In the genomic region with DNA sequence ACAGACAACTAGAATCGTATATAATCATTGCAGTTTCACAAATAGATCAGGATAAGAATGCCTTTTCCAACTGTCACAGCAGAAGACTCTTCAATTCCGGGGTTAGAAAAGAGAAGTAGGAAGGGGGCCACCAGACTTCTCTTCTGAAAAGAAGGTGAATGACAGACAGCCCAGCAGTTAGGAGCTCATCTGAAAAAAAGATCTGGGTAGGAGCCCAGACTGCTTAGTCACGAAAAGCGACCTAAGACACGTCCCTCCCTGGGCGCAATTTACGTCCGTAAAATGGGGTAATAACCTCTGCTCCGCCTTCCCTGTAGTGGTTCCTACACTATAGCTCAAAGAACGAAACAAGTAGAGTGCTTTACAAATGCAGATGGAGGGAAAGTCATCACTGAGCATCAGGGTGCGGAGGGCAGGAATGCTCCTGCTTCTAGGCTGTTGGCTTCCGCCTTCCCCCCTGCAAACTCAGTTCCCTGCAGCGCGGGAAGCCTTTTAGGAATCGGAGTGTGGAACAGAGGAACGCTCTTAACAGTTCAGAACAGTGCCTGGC, we compare ENCODE assay signal across 8 cellular contexts. TPM values are rescaled to one million over a fixed set of nuclear protein-coding genes. Genes with fewer than 3 reads are reported as not detected.
A peak's percentile ranks its signal among the peaks of the same experiment; 100 is the strongest.
DNase-seq lines count a peak whose midpoint lies in the region; ATAC-seq and TF ChIP-seq lines count a peak whose summit lies in the region.

No MANE protein-coding gene starts in this region.

- TF ChIP-seq EP300 in neural cell (conservative IDR thresholded peaks at IDR 0.05; ENCODE audit: poor library complexity, severe bottlenecking) (no peak), transverse colon (IDR thresholded peaks at IDR 0.05; ENCODE audit: low read depth) (no peak)

- TF ChIP-seq RAD21 in neural cell (conservative IDR thresholded peaks at IDR 0.05), result no peak

- DNase-seq in AG08396 (ENCODE audit: low spot score) (peak; percentile 69), NCI-H345 (lab: John Stamatoyannopoulos, UW) (peak; percentile 63), erythroblast (lab: John Stamatoyannopoulos, UW) (peak; percentile 93), transverse colon (peak; percentile 42)
- peak; percentile 90 for DNase-seq in activated CD4-positive, alpha-beta T cell treated with anti-CD3 and anti-CD28 coated beads, Interleukin-2, amount 10 ng/mL, durations not matched to agents 24 days and 14 days

- H3K27ac ChIP-seq in neural cell (ENCODE audit: low read length) (no peak overlapping the region), transverse colon (peak overlapping the region; percentile 91 to 97 (median 92))

- peaks cover 43% of the 10 kb centered on the region for H3K4me1 Mint-ChIP-seq in activated CD4-positive, alpha-beta T cell treated with anti-CD3 and anti-CD28 coated beads, Interleukin-2, amount 10 ng/mL, durations not matched to agents 24 days and 14 days

- peak; percentile 30 for ATAC-seq in GM18520 (IDR thresholded peaks at IDR 0.05; ENCODE audit: unreplicated experiment)
- peak; percentile 30 for ATAC-seq in HG03045 (IDR thresholded peaks at IDR 0.05; ENCODE audit: unreplicated experiment)

- H4K20me1 ChIP-seq in neural cell (ENCODE audit: insufficient read depth), result no peaks in the 10 kb centered on the region

- TF ChIP-seq CTCF in neural cell (IDR thresholded peaks at IDR 0.05; ENCODE audit: poor library complexity, severe bottlenecking) (no peak), transverse colon (IDR thresholded peaks at IDR 0.05) (no peak)

- H3K36me3 Mint-ChIP-seq in activated CD4-positive, alpha-beta T cell treated with anti-CD3 and anti-CD28 coated beads, Interleukin-2, amount 10 ng/mL, durations not matched to agents 24 days and 14 days (ENCODE audit: low read depth), result peaks cover 53% of the 10 kb centered on the region

- WGBS in transverse colon (ENCODE audit: low coverage in 1 of 2), 2 donors, result 0 to 1% methylated on average over 9 to 16 of the region's 16 CpGs

- no peaks in the 10 kb centered on the region for H3K9me2 ChIP-seq in neural cell (ENCODE audit: insufficient read depth, low read length)

- no peaks in the 10 kb centered on the region for H3F3A ChIP-seq in neural cell (ENCODE audit: insufficient read depth, low read length, poor library complexity, severe bottlenecking)

- H3K4me2 ChIP-seq in neural cell (ENCODE audit: low read length), result peak overlapping the region; percentile 42

- no peak for TF ChIP-seq POLR2A in erythroblast (IDR thresholded peaks at IDR 0.05; ENCODE audit: low read length)
- no peak for TF ChIP-seq POLR2A in transverse colon (IDR thresholded peaks at IDR 0.05)

- in situ Hi-C loops in transverse colon (cut with MboI; ENCODE audit: low pct_ligation_motif_present in 1 of 4, low pct_unique_long_range_greater_than_20kb in 1 of 4, low sequenced_read_pairs in 3 of 4), result loop anchor here in 2 of 4 donors (25.0 kb wide), 1 partner anchor 284 kb away; the partner anchor contains the start of gene COA7 (in 2 of the 2)

- H3K4me1 ChIP-seq in transverse colon, result peaks cover 14 to 27% (median 19%) of the 10 kb centered on the region in 4 donors

- H3K9me3 Mint-ChIP-seq in activated CD4-positive, alpha-beta T cell treated with anti-CD3 and anti-CD28 coated beads, Interleukin-2, amount 10 ng/mL, durations not matched to agents 24 days and 14 days, result no peaks in the 10 kb centered on the region

- H3K4me3 Mint-ChIP-seq in activated CD4-positive, alpha-beta T cell treated with anti-CD3 and anti-CD28 coated beads, Interleukin-2, amount 10 ng/mL, durations not matched to agents 24 days and 14 days, result peak overlapping the region; percentile 99

- intact Hi-C loops in activated CD4-positive, alpha-beta T cell treated with anti-CD3 and anti-CD28 coated beads, Interleukin-2, amount 10 ng/mL, durations not matched to agents 24 days and 14 days (cut with micrococcal nuclease), result loop anchor here (1.0 to 5.0 kb wide), 8 partner anchors 21 to 1434 kb away; partner anchors contain the start of genes BTF3L4, CC2D1B, LRP8 and NDC1
- intact Hi-C loops in transverse colon (cut with DNase I; ENCODE audit: low total_unique reads), result no loop called here

- H3K27ac Mint-ChIP-seq in activated CD4-positive, alpha-beta T cell treated with anti-CD3 and anti-CD28 coated beads, Interleukin-2, amount 10 ng/mL, durations not matched to agents 24 days and 14 days, result peak overlapping the region; percentile 100

- peaks cover 32% of the 10 kb centered on the region for H3K79me2 ChIP-seq in neural cell (replicated peaks; ENCODE audit: insufficient read depth, low read length)

- no peaks in the 10 kb centered on the region for H3K27me3 Mint-ChIP-seq in activated CD4-positive, alpha-beta T cell treated with anti-CD3 and anti-CD28 coated beads, Interleukin-2, amount 10 ng/mL, durations not matched to agents 24 days and 14 days

- H2AFZ ChIP-seq in neural cell (ENCODE audit: low read depth, low read length), result peak overlapping the region; percentile 58

- H3K4me3 ChIP-seq in neural cell (ENCODE audit: low read length), result peak overlapping the region; percentile 73
- peak overlapping the region; percentile 20 to 81 (median 66) for H3K4me3 ChIP-seq in transverse colon

- H3K36me3 ChIP-seq in neural cell (ENCODE audit: insufficient read depth, low read length), result no peaks in the 10 kb centered on the region
- peaks cover 0 to 9% (median 1%) of the 10 kb centered on the region in 4 donors for H3K36me3 ChIP-seq in transverse colon

- H3K9me3 ChIP-seq in neural cell (ENCODE audit: low read length) (no peaks in the 10 kb centered on the region), transverse colon (no peaks in the 10 kb centered on the region)

- H3K9ac ChIP-seq in neural cell (ENCODE audit: low read length), result peak overlapping the region; percentile 19

- H3K27me3 ChIP-seq in neural cell (ENCODE audit: insufficient read depth, low read depth, low read length) (no peaks in the 10 kb centered on the region), transverse colon (no peaks in the 10 kb centered on the region)

TF ChIP-seq in neural cell, 6 proteins besides CTCF, POLR2A, EP300 and RAD21:
- TF ChIP-seq SMC3 (conservative IDR thresholded peaks at IDR 0.05; ENCODE audit: poor library complexity) (no peak), POLR2AphosphoS5 (IDR thresholded peaks at IDR 0.05) (no peak), TAF1 (IDR thresholded peaks at IDR 0.05; ENCODE audit: low read depth) (no peak), MXI1 (conservative IDR thresholded peaks at IDR 0.05; ENCODE audit: poor library complexity, severe bottlenecking) (no peak), EZH2 (IDR thresholded peaks at IDR 0.05; ENCODE audit: borderline replicate concordance, insufficient read depth, low read length, poor library complexity, severe bottlenecking) (no peak)
- TF ChIP-seq, protein P1, sequence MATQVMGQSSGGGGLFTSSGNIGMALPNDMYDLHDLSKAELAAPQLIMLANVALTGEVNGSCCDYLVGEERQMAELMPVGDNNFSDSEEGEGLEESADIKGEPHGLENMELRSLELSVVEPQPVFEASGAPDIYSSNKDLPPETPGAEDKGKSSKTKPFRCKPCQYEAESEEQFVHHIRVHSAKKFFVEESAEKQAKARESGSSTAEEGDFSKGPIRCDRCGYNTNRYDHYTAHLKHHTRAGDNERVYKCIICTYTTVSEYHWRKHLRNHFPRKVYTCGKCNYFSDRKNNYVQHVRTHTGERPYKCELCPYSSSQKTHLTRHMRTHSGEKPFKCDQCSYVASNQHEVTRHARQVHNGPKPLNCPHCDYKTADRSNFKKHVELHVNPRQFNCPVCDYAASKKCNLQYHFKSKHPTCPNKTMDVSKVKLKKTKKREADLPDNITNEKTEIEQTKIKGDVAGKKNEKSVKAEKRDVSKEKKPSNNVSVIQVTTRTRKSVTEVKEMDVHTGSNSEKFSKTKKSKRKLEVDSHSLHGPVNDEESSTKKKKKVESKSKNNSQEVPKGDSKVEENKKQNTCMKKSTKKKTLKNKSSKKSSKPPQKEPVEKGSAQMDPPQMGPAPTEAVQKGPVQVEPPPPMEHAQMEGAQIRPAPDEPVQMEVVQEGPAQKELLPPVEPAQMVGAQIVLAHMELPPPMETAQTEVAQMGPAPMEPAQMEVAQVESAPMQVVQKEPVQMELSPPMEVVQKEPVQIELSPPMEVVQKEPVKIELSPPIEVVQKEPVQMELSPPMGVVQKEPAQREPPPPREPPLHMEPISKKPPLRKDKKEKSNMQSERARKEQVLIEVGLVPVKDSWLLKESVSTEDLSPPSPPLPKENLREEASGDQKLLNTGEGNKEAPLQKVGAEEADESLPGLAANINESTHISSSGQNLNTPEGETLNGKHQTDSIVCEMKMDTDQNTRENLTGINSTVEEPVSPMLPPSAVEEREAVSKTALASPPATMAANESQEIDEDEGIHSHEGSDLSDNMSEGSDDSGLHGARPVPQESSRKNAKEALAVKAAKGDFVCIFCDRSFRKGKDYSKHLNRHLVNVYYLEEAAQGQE (IDR thresholded peaks at IDR 0.05; ENCODE audit: borderline replicate concordance), result no peak

RNA-seq across cellular contexts. Expression of gene ORC1, which starts 0.6 kb away (rescaled TPM):
- total RNA-seq in activated CD4-positive, alpha-beta T cell treated with anti-CD3 and anti-CD28 coated beads, Interleukin-2, amount 10 ng/mL, durations not matched to agents 24 days and 14 days, result 43.5 and 44.2 TPM in 2 replicates
- polyA plus RNA-seq in neural cell, result 0.48 and 0.64 TPM in 2 replicates
- 0.49 and 0.81 TPM in 2 replicates for polyA minus RNA-seq in neural cell
- 1 to 10 TPM in 2 of 4 donors, under 1 TPM in 1, not detected in 1; 1.00 to 1.7 (median 1.6) TPM for total RNA-seq in transverse colon

RNA-seq across cellular contexts. Expression of gene PRPF38A, which starts 0.8 kb away (rescaled TPM):
- total RNA-seq in activated CD4-positive, alpha-beta T cell treated with anti-CD3 and anti-CD28 coated beads, Interleukin-2, amount 10 ng/mL, durations not matched to agents 24 days and 14 days, result 106 and 108 TPM in 2 replicates
- 16.1 and 18.0 TPM in 2 replicates for polyA plus RNA-seq in neural cell
- 20.0 and 23.5 TPM in 2 replicates for polyA minus RNA-seq in neural cell
- total RNA-seq in transverse colon, result 10 to 100 TPM in 3 of 4 donors, 1 to 10 TPM in 1; 4.0 to 25.5 (median 20.1) TPM

RNA-seq across cellular contexts. Expression of gene CC2D1B, which starts 37.6 kb away (rescaled TPM):
- 34.8 and 36.7 TPM in 2 replicates for total RNA-seq in activated CD4-positive, alpha-beta T cell treated with anti-CD3 and anti-CD28 coated beads, Interleukin-2, amount 10 ng/mL, durations not matched to agents 24 days and 14 days
- 20.1 and 24.6 TPM in 2 replicates for polyA plus RNA-seq in neural cell
- 23.3 and 23.6 TPM in 2 replicates for polyA minus RNA-seq in neural cell
- 10 to 100 TPM; 31.0 to 45.9 (median 39.2) TPM for total RNA-seq in transverse colon

Comparison
In these comparisons a context has a peak if more than half of its experiments do, and no peak if none do; other contexts are left out.
1. DNase-seq: peak in every context shown above with its lines; median percentile 93 in erythroblast; 90 in activated CD4-positive, alpha-beta T cell treated with anti-CD3 and anti-CD28 coated beads, Interleukin-2, amount 10 ng/mL, durations not matched to agents 24 days and 14 days; 69 in AG08396; 63 in NCI-H345; 42 in transverse colon.
2. RNA of gene ORC1, which starts 0.6 kb away (total RNA-seq): 43.5 to 44.2 TPM in activated CD4-positive, alpha-beta T cell treated with anti-CD3 and anti-CD28 coated beads, Interleukin-2, amount 10 ng/mL, durations not matched to agents 24 days and 14 days; 1.00 to 1.7 TPM in transverse colon; every median in the first group is over 10 times any median in the second.